In the genomic region with DNA sequence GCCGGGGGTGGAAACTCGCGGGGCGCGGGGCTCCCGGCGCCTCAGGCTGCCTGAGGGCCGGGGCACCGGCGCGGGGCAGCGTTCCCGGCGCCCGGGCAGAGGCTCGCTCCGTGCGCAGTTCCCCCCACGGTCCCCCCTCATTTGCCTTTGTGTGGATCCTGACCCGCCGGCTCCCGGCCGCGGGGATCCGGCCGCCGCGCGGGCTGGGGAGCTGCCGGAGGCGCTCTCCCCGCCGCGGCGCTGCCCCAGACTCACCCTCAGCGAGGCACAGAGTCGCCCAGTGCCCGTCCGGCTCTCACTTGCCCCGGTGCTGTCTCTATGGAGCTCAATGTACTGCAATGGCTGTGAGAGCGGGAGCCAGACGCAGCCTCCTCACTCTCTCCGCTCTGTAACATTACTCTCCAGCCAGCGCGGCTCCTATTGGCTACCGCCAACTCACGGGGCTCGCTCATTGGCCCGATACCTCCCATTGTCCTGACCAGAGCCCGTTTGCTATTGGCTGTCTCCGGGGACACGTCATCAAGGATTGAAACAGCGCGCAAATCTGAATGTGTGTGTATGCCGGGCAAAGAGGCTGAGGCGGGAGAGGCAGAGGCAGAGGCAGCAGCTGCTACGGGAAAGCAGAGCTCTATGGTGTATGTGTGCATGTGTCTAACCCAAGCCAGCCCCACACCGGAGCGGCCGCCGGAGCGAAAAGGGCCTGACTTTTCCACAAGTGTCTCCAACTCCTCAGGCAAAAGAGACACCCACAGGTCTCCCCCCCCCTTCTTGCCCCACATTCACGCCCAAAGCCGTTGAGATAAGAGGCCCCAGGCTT, we compare ENCODE assay signal across 8 cellular contexts. TPM values are rescaled to one million over a fixed set of nuclear protein-coding genes. Genes with fewer than 3 reads are reported as not detected.
A peak's percentile ranks its signal among the peaks of the same experiment; 100 is the strongest.
DNase-seq lines count a peak whose midpoint lies in the region; ATAC-seq and TF ChIP-seq lines count a peak whose summit lies in the region.

TSS of gene HMGB1 (minus strand) at position 396 of the 817 bp plus-strand sequence. CDS start 2,256 bp downstream, outside the sequence.

- no peaks in the 10 kb centered on the region for H3K9me3 ChIP-seq in PC-9 (ENCODE audit: insufficient read depth, low read depth)

- no peak for TF ChIP-seq CTCF in PC-9 (conservative IDR thresholded peaks at IDR 0.05)
- TF ChIP-seq CTCF in epithelial cell of proximal tubule (conservative IDR thresholded peaks at IDR 0.05; ENCODE audit: low read depth, low read length) = no peak

- peak within 1 kb of the TSS; percentile 66 for H3K4me3 ChIP-seq in Jurkat, Clone E6-1 (ENCODE audit: low read length)
- H3K4me3 ChIP-seq in PC-9 (peak within 1 kb of the TSS; percentile 72), epithelial cell of proximal tubule (ENCODE audit: low read depth, low read length) (peak within 1 kb of the TSS; percentile 70)

- H3K9me2 ChIP-seq in PC-9 (ENCODE audit: insufficient read depth) = no peaks in the 10 kb centered on the region

- intact Hi-C loops in PC-9 (cut with micrococcal nuclease; ENCODE audit: unreplicated experiment) = loop anchor here (1.0 to 10.0 kb wide), 6 partner anchors 16 to 399 kb away; partner anchors contain the start of gene USPL1

- H3K27me3 ChIP-seq in PC-9 (ENCODE audit: insufficient read depth, low read depth) = no peaks in the 10 kb centered on the region

- CTCF ChIA-PET in PC-9 (lab: Charles Lee) = interaction anchor here (0.6 kb wide), 1 partner anchor 116 kb away, joined by 3 read pairs; no protein-coding TSS in a partner anchor

- H3K4me2 ChIP-seq in PC-9 = peak within 1 kb of the TSS; percentile 90

- BruUV-seq in PC-9 (replicated peaks; lab: Mats Ljungman, UMichigan) = no TSS peak

- POLR2A ChIA-PET in PC-9 (lab: Charles Lee; ENCODE audit: unreplicated experiment) = interaction anchor here (0.5 to 0.7 kb wide), 3 partner anchors 36 to 340 kb away, joined by 3 to 16 read pairs (median 4); no protein-coding TSS in a partner anchor

- H2AFZ ChIP-seq in PC-9 = peak within 1 kb of the TSS; percentile 83

- peak; percentile 80 for ATAC-seq in GM21619 (IDR thresholded peaks at IDR 0.05; ENCODE audit: unreplicated experiment)

- H3F3A ChIP-seq in PC-9 (ENCODE audit: insufficient read depth, low read depth) = peaks cover 21% of the 10 kb centered on the region

- peak; percentile 97 for DNase-seq in DMS153 (lab: John Stamatoyannopoulos, UW)
- DNase-seq in Jurkat, Clone E6-1 (ENCODE audit: low read depth, low spot score) = peak; percentile 99
- peak; percentile 94 to 97 for DNase-seq in PC-9
- DNase-seq in activated T-cell treated with anti-CD3 and anti-CD28 coated beads, Interleukin-2, amount 50 U/mL, for 1 hour = peak; percentile 93
- DNase-seq in epithelial cell of proximal tubule (ENCODE audit: low read depth) = peak; percentile 89
- DNase-seq in mucosa of gallbladder (ENCODE audit: low spot score) = peak; percentile 99
- peak; percentile 91 for DNase-seq in stimulated activated CD8-positive, alpha-beta memory T cell treated with anti-CD3 and anti-CD28 coated beads, Interleukin-4, amount 100 ng/mL, for 4 hours (ENCODE audit: low read depth in 2 of 2, low spot score in 1 of 2)

- peaks cover 31% of the 10 kb centered on the region for H3K79me2 ChIP-seq in PC-9 (ENCODE audit: low read depth)

- peaks cover 21% of the 10 kb centered on the region for H3K36me3 ChIP-seq in PC-9 (ENCODE audit: low read depth)

- H3K4me1 ChIP-seq in PC-9 (replicated peaks; ENCODE audit: insufficient read depth) = peaks cover 31% of the 10 kb centered on the region

- peak within 1 kb of the TSS; percentile 86 for H3K27ac ChIP-seq in PC-9

- no peaks in the 10 kb centered on the region for H4K20me1 ChIP-seq in PC-9 (ENCODE audit: insufficient read depth)

RNA-seq across cellular contexts. Expression of gene HMGB1, which starts in this region (rescaled TPM):
- polyA plus RNA-seq in Jurkat, Clone E6-1 (2012; ENCODE audit: insufficient read depth, insufficient read length) = 1,538 TPM
- total RNA-seq in PC-9 (2021) (172 and 313 TPM in 2 replicates), epithelial cell of proximal tubule (856 and 888 TPM in 2 replicates), mucosa of gallbladder (205 TPM)

Comparison
In these comparisons a context has a peak if more than half of its experiments do, and no peak if none do; other contexts are left out.
1. Peak in every context shown above with its lines: DNase-seq, ATAC-seq, H3K4me3 ChIP-seq and H3K27ac ChIP-seq.